In genomic region chr16:63289834-63290460, GRCh38 we compare ENCODE assay signal across 8 cellular contexts.
DNase-seq lines count a peak whose midpoint lies in the region; ATAC-seq and TF ChIP-seq lines count a peak whose summit lies in the region.

No MANE protein-coding gene starts in this region.

- no peaks in the 10 kb centered on the region for H3K27me3 Mint-ChIP-seq in CD4-positive, alpha-beta T cell

- no peaks in the 10 kb centered on the region for H3K4me1 Mint-ChIP-seq in CD4-positive, alpha-beta T cell (ENCODE audit: low read depth)

- POLR2A ChIA-PET in CD4-positive, alpha-beta T cell (lab: Charles Lee), result no interaction called here

- H3K27me3 ChIP-seq in CD4-positive, alpha-beta T cell (ENCODE audit: control insufficient read depth, insufficient read depth, low read length), result no peaks in the 10 kb centered on the region

- peaks cover 5% of the 10 kb centered on the region for H3K9me3 ChIP-seq in CD4-positive, alpha-beta T cell (ENCODE audit: control insufficient read depth, low read length)

- H3K27ac ChIP-seq in CD4-positive, alpha-beta T cell (ENCODE audit: low read depth, low read length), result no peak overlapping the region

- DNase-seq in activated CD8-positive, alpha-beta memory T cell treated with anti-CD3 and anti-CD28 coated beads, Interleukin-2, amount 50 U/mL, for 48 hours, result peak; percentile 48
- DNase-seq in activated CD8-positive, alpha-beta memory T cell treated with anti-CD3 and anti-CD28 coated beads, Interleukin-2, amount 50 U/mL, for 4 hours, result no peak
- peak; percentile 19 for DNase-seq in NCI-H1694 treated with DMSO at 0.1 percent for 48 hours (lab: John Stamatoyannopoulos, UW)
- peak; percentile 31 for DNase-seq in UCSD-AML1 (lab: John Stamatoyannopoulos, UW; ENCODE audit: unreplicated experiment)
- peak in 29 of 51 donors; percentile 3 to 63 (median 34) for DNase-seq in hypothalamus (lab: John Stamatoyannopoulos, UW)
- peak; percentile 0 for DNase-seq in stromal cell of bone marrow (ENCODE audit: low read depth)
- DNase-seq in CD1c-positive myeloid dendritic cell (ENCODE audit: extremely low spot score), result no peak
- DNase-seq in CD4-positive, alpha-beta T cell, result no peak

- no peak for TF ChIP-seq CTCF in CD4-positive, alpha-beta T cell (IDR thresholded peaks at IDR 0.05)

- no peaks in the 10 kb centered on the region for H3K36me3 Mint-ChIP-seq in CD4-positive, alpha-beta T cell (ENCODE audit: low read depth)

- peaks cover 3% of the 10 kb centered on the region for H3K9me3 Mint-ChIP-seq in CD4-positive, alpha-beta T cell

- CTCF ChIA-PET in CD4-positive, alpha-beta T cell (lab: Charles Lee), result no interaction called here

- H3K27ac Mint-ChIP-seq in CD4-positive, alpha-beta T cell, result no peak overlapping the region

- intact Hi-C loops in CD4-positive, alpha-beta T cell (cut with DNase I, micrococcal nuclease), result no loop called here

- H3K4me3 Mint-ChIP-seq in CD4-positive, alpha-beta T cell, result no peak overlapping the region

- ATAC-seq in CD4-positive, alpha-beta T cell (ENCODE audit: poor library complexity), result no peak

Comparison
In these comparisons a context has a peak if more than half of its experiments do, and no peak if none do; other contexts are left out.
1. DNase-seq: peak in activated CD8-positive, alpha-beta memory T cell treated with anti-CD3 and anti-CD28 coated beads, Interleukin-2, amount 50 U/mL, for 48 hours (single experiment), NCI-H1694 treated with DMSO at 0.1 percent for 48 hours (single experiment), UCSD-AML1 (single experiment), hypothalamus (29 of 51) and stromal cell of bone marrow (single experiment); none in activated CD8-positive, alpha-beta memory T cell treated with anti-CD3 and anti-CD28 coated beads, Interleukin-2, amount 50 U/mL, for 4 hours (single experiment), CD1c-positive myeloid dendritic cell (single experiment) and CD4-positive, alpha-beta T cell (0 of 10).